Comparison of ENCODE assay signal across 11 cellular contexts in genomic region chr1:231757101-231757404, GRCh38.
DNase-seq lines count a peak whose midpoint lies in the region; ATAC-seq, FAIRE-seq and TF ChIP-seq lines count a peak whose summit lies in the region.
"Had no signal": no experiment of that assay in that cellular context is flagged by ENCODE, and none has a peak within 500 bp of the region (broad histone marks: within the 10 kb centered on the region; RNA-seq: fewer than 3 reads in every experiment).

No MANE protein-coding gene starts in this region.

- POLR2A ChIA-PET in CD4-positive, alpha-beta T cell (lab: Charles Lee) = interaction anchor here (0.7 kb wide), 1 partner anchor 144 kb away, joined by 3 read pairs; no protein-coding TSS in a partner anchor
- POLR2A ChIA-PET in GM12878 (lab: Charles Lee) = no interaction called here

- in situ Hi-C loops in GM12878 (cut with MboI) = no loop called here

- intact Hi-C loops in CD4-positive, alpha-beta T cell (cut with DNase I, micrococcal nuclease) = loop anchor here (2.0 to 5.0 kb wide), 2 partner anchors 870 to 1485 kb away; no protein-coding TSS in a partner anchor
- intact Hi-C loops in GM12878 (cut with micrococcal nuclease; ENCODE audit: unreplicated experiment) = loop anchor here (1.0 kb wide), 1 partner anchor 49 kb away; no protein-coding TSS in a partner anchor

- FAIRE-seq in GM12878 (lab: Jason Lieb, UNC) = no peak

- no peaks in the 10 kb centered on the region for H3K27me3 ChIP-seq in CD4-positive, alpha-beta T cell (ENCODE audit: control insufficient read depth, insufficient read depth, low read length)
- H3K27me3 ChIP-seq in GM12878 (replicated peaks in 1 of 2; ENCODE audit: control insufficient read depth in 2 of 2, insufficient read depth in 2 of 2, low read length in 1 of 2) = no peaks in the 10 kb centered on the region; a peak in 1 of 4 replicates
- H3K27me3 ChIP-seq: adrenal gland, heart left ventricle, upper lobe of left lung had no signal

- no peak overlapping the region for H3K9ac ChIP-seq in GM12878 (ENCODE audit: control insufficient read depth, insufficient read depth, low read length)

- SMC1A ChIA-PET in GM12878 (lab: Charles Lee; ENCODE audit: uncharacterized antibody, unreplicated experiment) = interaction anchor here (0.9 to 1.4 kb wide), 4 partner anchors 9 to 1483 kb away, joined by 3 read pairs; no protein-coding TSS in a partner anchor

- no peaks in the 10 kb centered on the region for H4K20me1 ChIP-seq in GM12878 (ENCODE audit: control insufficient read depth, insufficient read depth)

- H3K4me3 Mint-ChIP-seq in CD4-positive, alpha-beta T cell = no peak overlapping the region

- H3K4me1 Mint-ChIP-seq in CD4-positive, alpha-beta T cell (ENCODE audit: low read depth) = no peaks in the 10 kb centered on the region

- H3K4me1 ChIP-seq in GM12878 (ENCODE audit: control insufficient read depth, insufficient read depth, low read length) = no peaks in the 10 kb centered on the region
- H3K4me1 ChIP-seq: adrenal gland had no signal

- no peak overlapping the region for H3K27ac ChIP-seq in CD4-positive, alpha-beta T cell (ENCODE audit: low read depth, low read length)
- no peak overlapping the region for H3K27ac ChIP-seq in GM12878 (ENCODE audit: control insufficient read depth, insufficient read depth)
- H3K27ac ChIP-seq: adrenal gland, heart left ventricle, upper lobe of left lung had no signal

- no peaks in the 10 kb centered on the region for H3K36me3 ChIP-seq in GM12878 (ENCODE audit: control insufficient read depth in 2 of 2, insufficient read depth in 2 of 2, low read length in 1 of 2)
- H3K36me3 ChIP-seq: adrenal gland had no signal

- peaks cover 14% of the 10 kb centered on the region for H3K9me3 ChIP-seq in CD4-positive, alpha-beta T cell (ENCODE audit: control insufficient read depth, low read length)
- peaks cover 2% of the 10 kb centered on the region; the same call in 1 of the 3 replicates for H3K9me3 ChIP-seq in GM12878 (replicated peaks; ENCODE audit: control insufficient read depth, insufficient read depth, low read length)

- TF ChIP-seq RAD21 in GM12878 (IDR thresholded peaks at IDR 0.05; ENCODE audit: insufficient read depth, low read depth, low read length) = no peak

- no peak for DNase-seq in CD4-positive, alpha-beta T cell
- no peak for DNase-seq in GM12878 (ENCODE audit: low read depth, low spot score)
- DNase-seq in activated effector memory CD4-positive, alpha-beta T cell treated with anti-CD3 and anti-CD28 coated beads, Interleukin-2, amount 50 U/mL, for 16 hours = no peak
- DNase-seq in inferior parietal cortex (ENCODE audit: extremely low spot score) = no peak
- DNase-seq in cerebellar nuclear complex (lab: John Stamatoyannopoulos, UW) = no peak
- no peak for DNase-seq in AG08396 (ENCODE audit: low spot score)

- RAD21 ChIA-PET in GM12878 (lab: Charles Lee; ENCODE audit: unreplicated experiment) = interaction anchor here (0.9 to 2.0 kb wide), 4 partner anchors 11 to 51 kb away, joined by 3 to 13 read pairs (median 4); no protein-coding TSS in a partner anchor

- no peaks in the 10 kb centered on the region for H3K27me3 Mint-ChIP-seq in CD4-positive, alpha-beta T cell

- H3K4me3 ChIP-seq in GM12878 = no peak overlapping the region
- H3K4me3 ChIP-seq: adrenal gland, heart left ventricle had no signal

- 0% methylated on average over 2 of the region's 2 CpGs for WGBS in GM12878 (ENCODE audit: insufficient coverage, insufficient replicate concordance, low lambda C conversion rate, missing lambda C conversion rate)

- H3K79me2 ChIP-seq in GM12878 (ENCODE audit: control insufficient read depth, insufficient read depth, low read length) = no peaks in the 10 kb centered on the region

- H2AFZ ChIP-seq in GM12878 (ENCODE audit: control insufficient read depth, low read depth, low read length) = no peak overlapping the region

- H3K9me3 Mint-ChIP-seq in CD4-positive, alpha-beta T cell = peaks cover 5% of the 10 kb centered on the region

- TF ChIP-seq EP300 in GM12878 (IDR thresholded peaks at IDR 0.05; ENCODE audit: borderline replicate concordance in 1 of 2, control insufficient read depth in 1 of 2, low read depth in 2 of 2, low read length in 2 of 2) = no peak

- TF ChIP-seq CTCF in CD4-positive, alpha-beta T cell (IDR thresholded peaks at IDR 0.05) = peak; percentile 72
- TF ChIP-seq CTCF in GM12878 (IDR thresholded peaks at IDR 0.05 in 2 of 3, conservative IDR thresholded peaks at IDR 0.05 in 1 of 3; ENCODE audit: control insufficient read depth in 2 of 3, extremely low read depth in 1 of 3, insufficient read depth in 1 of 3, low read depth in 3 of 3, low read length in 3 of 3) = no peak

- ATAC-seq in CD4-positive, alpha-beta T cell (ENCODE audit: poor library complexity) = no peak
- ATAC-seq in GM21423 (IDR thresholded peaks at IDR 0.05; ENCODE audit: unreplicated experiment) (peak; percentile 20), HG03378 (IDR thresholded peaks at IDR 0.05; ENCODE audit: unreplicated experiment) (peak; percentile 63), GM12878 (peak; percentile 57)

- H3K27ac Mint-ChIP-seq in CD4-positive, alpha-beta T cell = no peak overlapping the region

- no peak for TF ChIP-seq POLR2A in GM12878 (IDR thresholded peaks at IDR 0.05; ENCODE audit: low read depth, low read length)

- peaks cover 66% of the 10 kb centered on the region for H3K36me3 Mint-ChIP-seq in CD4-positive, alpha-beta T cell (ENCODE audit: low read depth)

- no peak overlapping the region for H3K4me2 ChIP-seq in GM12878 (ENCODE audit: control insufficient read depth, insufficient read depth)

- no TSS peak for BruUV-seq in GM12878 (replicated peaks; lab: Mats Ljungman, UMichigan)

- CTCF ChIA-PET in CD4-positive, alpha-beta T cell (lab: Charles Lee) = interaction anchor here (0.6 to 1.4 kb wide), 13 partner anchors 9 to 400 kb away, joined by 3 to 7 read pairs (median 4); no protein-coding TSS in a partner anchor
- CTCF ChIA-PET in GM12878 (lab: Yijun Ruan, JAX) = interaction anchor here (0.6 to 3.7 kb wide), 18 partner anchors 10 to 187 kb away, joined by 3 to 41 read pairs (median 4); no protein-coding TSS in a partner anchor

TF ChIP-seq in GM12878, 131 proteins besides CTCF, POLR2A, EP300 and RAD21:
- no peak for TF ChIP-seq PAX8 (IDR thresholded peaks at IDR 0.05)
- TF ChIP-seq SMARCA5 (IDR thresholded peaks at IDR 0.05) = no peak
- no peak for TF ChIP-seq PKNOX1 (IDR thresholded peaks at IDR 0.05)
- TF ChIP-seq IRF3 (IDR thresholded peaks at IDR 0.05) = no peak
